ENCODE assay signal across 9 cellular contexts in genomic region chr9:131045300-131046092, GRCh38. TPM values are rescaled to one million over a fixed set of nuclear protein-coding genes. Genes with fewer than 3 reads are reported as not detected.
DNase-seq lines count a peak whose midpoint lies in the region; TF ChIP-seq lines count a peak whose summit lies in the region.
"Had no signal": no experiment of that assay in that cellular context is flagged by ENCODE, and none has a peak within 500 bp of the region (broad histone marks: within the 10 kb centered on the region; RNA-seq: fewer than 3 reads in every experiment).

No MANE protein-coding gene starts in this region.

- H3K14ac ChIP-seq in neuronal stem cell (ENCODE audit: low read length), result no peak overlapping the region

- no CpG with 5 or more reads among the region's 16 CpGs for WGBS in neuronal stem cell (ENCODE audit: extremely low coverage in 2 of 2, insufficient read length in 2 of 2, insufficient replicate concordance in 1 of 2), 2 donors

- H3K4me2 ChIP-seq in OCI-LY3 (ENCODE audit: low read length) (peak overlapping the region; percentile 87), neuronal stem cell (ENCODE audit: insufficient read depth, low read length, poor library complexity, severe bottlenecking) (no peak overlapping the region)

- no peak overlapping the region for H3K18ac ChIP-seq in neuronal stem cell (ENCODE audit: low read length)

- H3K23ac ChIP-seq in neuronal stem cell (ENCODE audit: low read depth, low read length, poor library complexity), result peak overlapping the region; percentile 27

- H2BK15ac ChIP-seq in neuronal stem cell (ENCODE audit: low read length), result no peak overlapping the region

- H3K4ac ChIP-seq in neuronal stem cell (ENCODE audit: low read length), result no peak overlapping the region

- DNase-seq in CD1c-positive myeloid dendritic cell (ENCODE audit: extremely low spot score) (peak; percentile 4), neuronal stem cell (ENCODE audit: low spot score) (no peak), HT-29 (ENCODE audit: low spot score) (no peak), midbrain (lab: John Stamatoyannopoulos, UW) (no peak), GM10248 (ENCODE audit: extremely low spot score) (no peak), germinal center (ENCODE audit: low spot score) (no peak)
- DNase-seq in activated T-cell treated with anti-CD3 and anti-CD28 coated beads, Interleukin-2, amount 50 U/mL, for 1 hour, result peak; percentile 25

- no peak overlapping the region for H2BK12ac ChIP-seq in neuronal stem cell (ENCODE audit: low read length)

- H3K79me1 ChIP-seq in neuronal stem cell (ENCODE audit: low read depth, low read length), result no peaks in the 10 kb centered on the region

- peak overlapping the region; percentile 50; the same call in 1 of the 2 replicates for H3K9ac ChIP-seq in OCI-LY3 (ENCODE audit: low read length)
- H3K9ac ChIP-seq in neuronal stem cell (ENCODE audit: low read depth, low read length, poor library complexity), result no peak overlapping the region

- H2AK5ac ChIP-seq in neuronal stem cell (ENCODE audit: low read depth, low read length), result peak overlapping the region; percentile 54

- H4K20me1 ChIP-seq in OCI-LY3 (ENCODE audit: insufficient read depth, low read length), result no peaks in the 10 kb centered on the region

- H4K91ac ChIP-seq in neuronal stem cell (ENCODE audit: low read depth, low read length, poor library complexity), result no peak overlapping the region

- H4K8ac ChIP-seq in neuronal stem cell (ENCODE audit: low read depth, low read length), result peak overlapping the region; percentile 72

- H3K4me3 ChIP-seq in OCI-LY3 (ENCODE audit: low read length), result peak overlapping the region; percentile 79
- H3K4me3 ChIP-seq in neuronal stem cell (ENCODE audit: low read length in 2 of 2), result no peak overlapping the region

- POLR2A ChIA-PET in GM10248 (lab: Yijun Ruan, JAX), result interaction anchor here (0.6 kb wide), 1 partner anchor 53 kb away, joined by 3 read pairs; no protein-coding TSS in a partner anchor

- H2BK120ac ChIP-seq in neuronal stem cell (ENCODE audit: low read depth, low read length), result no peak overlapping the region

- no peak overlapping the region for H2BK5ac ChIP-seq in neuronal stem cell (ENCODE audit: low read length)

- H3K27me3 ChIP-seq in OCI-LY3 (ENCODE audit: low read depth, low read length) (no peaks in the 10 kb centered on the region), neuronal stem cell (ENCODE audit: control insufficient read depth in 3 of 3, insufficient read depth in 3 of 3, low read depth in 1 of 3, low read length in 3 of 3) (peaks cover 0 to 29% (median 0%) of the 10 kb centered on the region in 3 experiments)

- H2AFZ ChIP-seq in OCI-LY3 (ENCODE audit: low read depth, low read length) (peak overlapping the region; percentile 50), neuronal stem cell (ENCODE audit: low read length) (no peak overlapping the region)

- H3K4me1 ChIP-seq in OCI-LY3 (ENCODE audit: low read length) (peaks cover 38% of the 10 kb centered on the region), neuronal stem cell (ENCODE audit: control insufficient read depth in 2 of 2, insufficient read depth in 1 of 2, low read depth in 1 of 2, low read length in 2 of 2) (no peaks in the 10 kb centered on the region)

- H3K9me3 ChIP-seq in OCI-LY3 (ENCODE audit: insufficient read depth, low read length) (no peaks in the 10 kb centered on the region), neuronal stem cell (replicated peaks in 1 of 2; ENCODE audit: control insufficient read depth in 2 of 2, insufficient read depth in 1 of 2, low read depth in 1 of 2, low read length in 2 of 2) (peaks cover 0 to 5% of the 10 kb centered on the region in 2 donors)

- H3K27ac ChIP-seq in OCI-LY3 (ENCODE audit: low read length), result peak overlapping the region; percentile 96
- no peak overlapping the region for H3K27ac ChIP-seq in neuronal stem cell (replicated peaks; ENCODE audit: low read length)

- TF ChIP-seq CTCF in OCI-LY3 (IDR thresholded peaks at IDR 0.05; ENCODE audit: low read depth, low read length) (no peak), GM10248 (IDR thresholded peaks at IDR 0.05; ENCODE audit: control extremely low read depth, extremely low read depth, low read depth, missing control alignments) (no peak)

- H3K79me2 ChIP-seq in OCI-LY3 (ENCODE audit: low read length), result no peaks in the 10 kb centered on the region

- CTCF ChIA-PET in GM10248 (lab: Yijun Ruan, JAX), result interaction anchor here (0.9 to 4.7 kb wide), 19 partner anchors 11 to 451 kb away, joined by 3 to 73 read pairs (median 5); no protein-coding TSS in a partner anchor

- H3K36me3 ChIP-seq in OCI-LY3 (replicated peaks; ENCODE audit: low read depth, low read length), result peaks cover 5% of the 10 kb centered on the region
- H3K36me3 ChIP-seq in neuronal stem cell (replicated peaks in 1 of 2; ENCODE audit: control insufficient read depth in 2 of 2, insufficient read depth in 2 of 2, low read length in 2 of 2), result no peaks in the 10 kb centered on the region

RNA-seq across cellular contexts. Expression of gene LAMC3, which starts 36.5 kb away (rescaled TPM):
- polyA plus RNA-seq in neuronal stem cell (2013, experiment 1 of 2), result 0.03 TPM
- polyA plus RNA-seq in neuronal stem cell (2013, experiment 2 of 2), result 0.07 TPM
- total RNA-seq in HT-29 (2014; rRNA removed; shearing (Covaris generic)), result not detected in 2 replicates
- total RNA-seq: LHCN-M2 had no signal

RNA-seq across cellular contexts. Expression of gene AIF1L, which starts 50.8 kb away (rescaled TPM):
- 90.6 TPM for polyA plus RNA-seq in neuronal stem cell (2013, experiment 1 of 2)
- polyA plus RNA-seq in neuronal stem cell (2013, experiment 2 of 2), result 91.1 TPM
- total RNA-seq in HT-29 (2014; rRNA removed; shearing (Covaris generic)), result 0.69 and 0.73 TPM in 2 replicates
- total RNA-seq: LHCN-M2 had no signal

Comparison
In these comparisons a context has a peak if more than half of its experiments do, and no peak if none do; other contexts are left out.
1. DNase-seq: peak in CD1c-positive myeloid dendritic cell (single experiment) and activated T-cell treated with anti-CD3 and anti-CD28 coated beads, Interleukin-2, amount 50 U/mL, for 1 hour (single experiment); none in neuronal stem cell (single experiment), HT-29 (single experiment), midbrain (single experiment), GM10248 (single experiment) and germinal center (single experiment).